ENCODE assay signal across 1 cellular context in genomic region chr2:68320118-68320641, GRCh38.
A peak's percentile ranks its signal among the peaks of the same experiment; 100 is the strongest.
TF ChIP-seq lines count a peak whose summit lies in the region.

No MANE protein-coding gene starts in this region.

TF ChIP-seq in HEK293, 187 proteins besides CTCF, POLR2A, EP300 and RAD21 (continued from another document):
- TF ChIP-seq ZSCAN4 (tag by site-specific recombination; IDR thresholded peaks at IDR 0.05) (peak; percentile 8; the same call in 1 of the 2 replicates), FEZF1 (tag by site-specific recombination; IDR thresholded peaks at IDR 0.05) (peak; percentile 43), ZNF18 (tag by site-specific recombination; IDR thresholded peaks at IDR 0.05) (peak; percentile 11; the same call in 1 of the 2 replicates), ZNF398 (tag by site-specific recombination; IDR thresholded peaks at IDR 0.05) (no peak), ZNF341 (tag by site-specific recombination; IDR thresholded peaks at IDR 0.05; ENCODE audit: low read depth) (peak; percentile 85), ZNF133 (tag by site-specific recombination; IDR thresholded peaks at IDR 0.05) (no peak), HIC1 (tag by site-specific recombination; IDR thresholded peaks at IDR 0.05) (no peak), YY1 (tag by site-specific recombination; IDR thresholded peaks at IDR 0.05) (peak; percentile 72)
- TF ChIP-seq, protein P1, sequence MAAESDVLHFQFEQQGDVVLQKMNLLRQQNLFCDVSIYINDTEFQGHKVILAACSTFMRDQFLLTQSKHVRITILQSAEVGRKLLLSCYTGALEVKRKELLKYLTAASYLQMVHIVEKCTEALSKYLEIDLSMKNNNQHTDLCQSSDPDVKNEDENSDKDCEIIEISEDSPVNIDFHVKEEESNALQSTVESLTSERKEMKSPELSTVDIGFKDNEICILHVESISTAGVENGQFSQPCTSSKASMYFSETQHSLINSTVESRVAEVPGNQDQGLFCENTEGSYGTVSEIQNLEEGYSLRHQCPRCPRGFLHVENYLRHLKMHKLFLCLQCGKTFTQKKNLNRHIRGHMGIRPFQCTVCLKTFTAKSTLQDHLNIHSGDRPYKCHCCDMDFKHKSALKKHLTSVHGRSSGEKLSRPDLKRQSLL (tag by site-specific recombination; IDR thresholded peaks at IDR 0.05): peak; percentile 41; the same call in 1 of the 2 replicates
- TF ChIP-seq, protein P2, sequence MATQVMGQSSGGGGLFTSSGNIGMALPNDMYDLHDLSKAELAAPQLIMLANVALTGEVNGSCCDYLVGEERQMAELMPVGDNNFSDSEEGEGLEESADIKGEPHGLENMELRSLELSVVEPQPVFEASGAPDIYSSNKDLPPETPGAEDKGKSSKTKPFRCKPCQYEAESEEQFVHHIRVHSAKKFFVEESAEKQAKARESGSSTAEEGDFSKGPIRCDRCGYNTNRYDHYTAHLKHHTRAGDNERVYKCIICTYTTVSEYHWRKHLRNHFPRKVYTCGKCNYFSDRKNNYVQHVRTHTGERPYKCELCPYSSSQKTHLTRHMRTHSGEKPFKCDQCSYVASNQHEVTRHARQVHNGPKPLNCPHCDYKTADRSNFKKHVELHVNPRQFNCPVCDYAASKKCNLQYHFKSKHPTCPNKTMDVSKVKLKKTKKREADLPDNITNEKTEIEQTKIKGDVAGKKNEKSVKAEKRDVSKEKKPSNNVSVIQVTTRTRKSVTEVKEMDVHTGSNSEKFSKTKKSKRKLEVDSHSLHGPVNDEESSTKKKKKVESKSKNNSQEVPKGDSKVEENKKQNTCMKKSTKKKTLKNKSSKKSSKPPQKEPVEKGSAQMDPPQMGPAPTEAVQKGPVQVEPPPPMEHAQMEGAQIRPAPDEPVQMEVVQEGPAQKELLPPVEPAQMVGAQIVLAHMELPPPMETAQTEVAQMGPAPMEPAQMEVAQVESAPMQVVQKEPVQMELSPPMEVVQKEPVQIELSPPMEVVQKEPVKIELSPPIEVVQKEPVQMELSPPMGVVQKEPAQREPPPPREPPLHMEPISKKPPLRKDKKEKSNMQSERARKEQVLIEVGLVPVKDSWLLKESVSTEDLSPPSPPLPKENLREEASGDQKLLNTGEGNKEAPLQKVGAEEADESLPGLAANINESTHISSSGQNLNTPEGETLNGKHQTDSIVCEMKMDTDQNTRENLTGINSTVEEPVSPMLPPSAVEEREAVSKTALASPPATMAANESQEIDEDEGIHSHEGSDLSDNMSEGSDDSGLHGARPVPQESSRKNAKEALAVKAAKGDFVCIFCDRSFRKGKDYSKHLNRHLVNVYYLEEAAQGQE (tag by site-specific recombination; IDR thresholded peaks at IDR 0.05): peak; percentile 97
